9 cellular contexts compared by ENCODE assay signal in the genomic region with DNA sequence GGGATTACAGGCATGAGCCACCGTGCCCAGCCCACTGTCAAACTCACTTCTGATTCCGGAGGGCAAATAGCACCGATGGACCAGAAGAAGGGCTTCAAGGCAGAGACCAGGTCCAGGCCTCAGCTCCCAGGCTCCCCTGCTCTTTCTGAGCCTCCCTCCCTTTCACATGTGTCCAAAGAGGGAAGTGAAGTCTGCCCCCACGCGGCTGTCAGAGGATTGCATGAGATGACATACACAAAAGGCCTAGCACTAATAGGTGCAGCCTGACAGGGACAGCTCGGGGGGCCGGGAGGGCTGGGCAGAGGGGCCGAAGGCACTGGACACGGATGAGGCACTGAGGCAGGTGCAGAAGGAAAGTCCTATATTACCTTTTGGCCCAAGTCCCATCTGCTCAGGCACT. TPM values are rescaled to one million over a fixed set of nuclear protein-coding genes. Genes with fewer than 3 reads are reported as not detected.
DNase-seq lines count a peak whose midpoint lies in the region; ATAC-seq, FAIRE-seq and TF ChIP-seq lines count a peak whose summit lies in the region.
"Had no signal": no experiment of that assay in that cellular context is flagged by ENCODE, and none has a peak within 500 bp of the region (broad histone marks: within the 10 kb centered on the region; RNA-seq: fewer than 3 reads in every experiment).

No MANE protein-coding gene starts in this region.

- H3K4me1 ChIP-seq in foreskin keratinocyte, result no peaks in the 10 kb centered on the region

- H3K27me3 ChIP-seq in foreskin keratinocyte, result no peaks in the 10 kb centered on the region

- DNase-seq in AML-193 (lab: John Stamatoyannopoulos, UW), result peak; percentile 32 to 37
- peak; percentile 33 for DNase-seq in GM19239 (ENCODE audit: insufficient read length, low spot score)
- DNase-seq in SHP77 (lab: John Stamatoyannopoulos, UW), result peak; percentile 25 to 71
- no peak for DNase-seq in foreskin keratinocyte
- DNase-seq in activated CD4-positive, alpha-beta T cell treated with anti-CD3 and anti-CD28 coated beads for 1 hour, result no peak

- no peak overlapping the region for H3K27ac ChIP-seq in foreskin keratinocyte

- no peak for FAIRE-seq in GM19239 (lab: Jason Lieb, UNC)
- FAIRE-seq: endometrium had no signal

- TF ChIP-seq CTCF in foreskin keratinocyte (conservative IDR thresholded peaks at IDR 0.05), result peak; percentile 34

- ATAC-seq in foreskin keratinocyte (no peak), HG03442 (IDR thresholded peaks at IDR 0.05; ENCODE audit: unreplicated experiment) (no peak), HG02938 (IDR thresholded peaks at IDR 0.05; ENCODE audit: unreplicated experiment) (no peak), HG03175 (IDR thresholded peaks at IDR 0.05; ENCODE audit: unreplicated experiment) (no peak)

RNA-seq across cellular contexts. Expression of a gene that starts 16.1 kb away (rescaled TPM):
- not detected in 2 replicates for total RNA-seq in foreskin keratinocyte
- polyA plus RNA-seq in foreskin keratinocyte, result not detected in 2 replicates

RNA-seq across cellular contexts. Expression of a gene that starts 29.6 kb away (rescaled TPM):
- total RNA-seq in foreskin keratinocyte, result not detected in 2 replicates
- polyA plus RNA-seq in foreskin keratinocyte, result not detected in 2 replicates

Comparison
In these comparisons a context has a peak if more than half of its experiments do, and no peak if none do; other contexts are left out.
1. DNase-seq: peak in AML-193 (2 of 2), GM19239 (single experiment) and SHP77 (2 of 2); none in foreskin keratinocyte (0 of 2) and activated CD4-positive, alpha-beta T cell treated with anti-CD3 and anti-CD28 coated beads for 1 hour (single experiment).